Comparison of ENCODE assay signal across 19 cellular contexts in genomic region chr12:116361404-116362223, GRCh38.
DNase-seq lines count a peak whose midpoint lies in the region; ATAC-seq, FAIRE-seq and TF ChIP-seq lines count a peak whose summit lies in the region.
"Had no signal": no experiment of that assay in that cellular context is flagged by ENCODE, and none has a peak within 500 bp of the region (broad histone marks: within the 10 kb centered on the region; RNA-seq: fewer than 3 reads in every experiment).

No MANE protein-coding gene starts in this region.

- H3K4me3 ChIP-seq in kidney (ENCODE audit: low read length in 2 of 2): no peak overlapping the region
- H3K4me3 ChIP-seq: ascending aorta, SJSA1, upper lobe of left lung had no signal

- no peak overlapping the region for H3K27ac ChIP-seq in kidney (ENCODE audit: low read depth in 2 of 2, low read length in 2 of 2)
- H3K27ac ChIP-seq: ascending aorta, SJSA1, upper lobe of left lung had no signal

- peak; percentile 40 for ATAC-seq in HG02852 (IDR thresholded peaks at IDR 0.05; ENCODE audit: unreplicated experiment)
- ATAC-seq in HG03039 (IDR thresholded peaks at IDR 0.05; ENCODE audit: unreplicated experiment): no peak

- H3K36me3 ChIP-seq in kidney (ENCODE audit: control insufficient read depth in 1 of 2, insufficient read depth in 2 of 2, low read length in 2 of 2): no peaks in the 10 kb centered on the region
- H3K36me3 ChIP-seq: ascending aorta, SJSA1, upper lobe of left lung had no signal

- TF ChIP-seq CTCF in nephron (IDR thresholded peaks at IDR 0.05; ENCODE audit: unreplicated experiment in 3 of 3) (no peak), kidney (IDR thresholded peaks at IDR 0.05; ENCODE audit: borderline replicate concordance, extremely low read depth, insufficient read depth) (no peak)

- no peaks in the 10 kb centered on the region for H3K9me3 ChIP-seq in kidney (ENCODE audit: control insufficient read depth in 1 of 2, low read length in 2 of 2)
- H3K9me3 ChIP-seq: ascending aorta, SJSA1, upper lobe of left lung had no signal

- peaks cover 39% of the 10 kb centered on the region for H3K4me1 Mint-ChIP-seq in nephron

- intact Hi-C loops in kidney (cut with DNase I): no loop called here

- no peaks in the 10 kb centered on the region for H3K9me3 Mint-ChIP-seq in nephron
- H3K9me3 Mint-ChIP-seq: activated T-cell treated with anti-CD3 and anti-CD28 coated beads, Interleukin-2, amount 50 U/mL, for 24 hours; naive B cell had no signal

- H3K4me3 Mint-ChIP-seq in nephron: no peak overlapping the region

- DNase-seq in DMS153 (lab: John Stamatoyannopoulos, UW) (peak; percentile 57), DMS153 treated with DMSO at 0.1 percent for 48 hours (lab: John Stamatoyannopoulos, UW; ENCODE audit: unreplicated experiment) (no peak), NCI-H774 (lab: John Stamatoyannopoulos, UW) (peak; percentile 76), middle frontal gyrus (ENCODE audit: extremely low spot score, low spot score) (no peak), kidney (no peak)
- DNase-seq: 8988T; activated T-cell treated with anti-CD3 and anti-CD28 coated beads, Interleukin-2, amount 50 U/mL, for 24 hours; effector CD4-positive, alpha-beta T cell; foreskin fibroblast; IMR-90; naive B cell; NCI-H446 treated with DMSO at 0.1 percent for 48 hours had no signal

- H3K4me1 ChIP-seq in kidney (ENCODE audit: control insufficient read depth in 1 of 2, insufficient read depth in 1 of 2, low read depth in 1 of 2, low read length in 2 of 2): peaks cover 14 to 18% of the 10 kb centered on the region in 2 donors

- no peak for FAIRE-seq in kidney (lab: Jason Lieb, UNC)
- FAIRE-seq: islet of Langerhans had no signal

- no peaks in the 10 kb centered on the region for H3K36me3 Mint-ChIP-seq in nephron (ENCODE audit: low read depth)
- H3K36me3 Mint-ChIP-seq: naive B cell had no signal

- no peak overlapping the region for H3K9ac ChIP-seq in kidney (ENCODE audit: low read length in 2 of 2)

- peak overlapping the region in 2 of 3 experiments; percentile 71 to 92 for H3K27ac Mint-ChIP-seq in nephron

- H3K27me3 Mint-ChIP-seq in nephron (ENCODE audit: low read depth): no peaks in the 10 kb centered on the region
- H3K27me3 Mint-ChIP-seq: activated T-cell treated with anti-CD3 and anti-CD28 coated beads, Interleukin-2, amount 50 U/mL, for 24 hours; naive B cell had no signal

Comparison
In these comparisons a context has a peak if more than half of its experiments do, and no peak if none do; other contexts are left out.
1. DNase-seq: peak in DMS153 (single experiment) and NCI-H774 (single experiment); none in DMS153 treated with DMSO at 0.1 percent for 48 hours (single experiment), middle frontal gyrus (single experiment) and kidney (single experiment).